Comparison of ENCODE assay signal across 22 cellular contexts in the genomic region with DNA sequence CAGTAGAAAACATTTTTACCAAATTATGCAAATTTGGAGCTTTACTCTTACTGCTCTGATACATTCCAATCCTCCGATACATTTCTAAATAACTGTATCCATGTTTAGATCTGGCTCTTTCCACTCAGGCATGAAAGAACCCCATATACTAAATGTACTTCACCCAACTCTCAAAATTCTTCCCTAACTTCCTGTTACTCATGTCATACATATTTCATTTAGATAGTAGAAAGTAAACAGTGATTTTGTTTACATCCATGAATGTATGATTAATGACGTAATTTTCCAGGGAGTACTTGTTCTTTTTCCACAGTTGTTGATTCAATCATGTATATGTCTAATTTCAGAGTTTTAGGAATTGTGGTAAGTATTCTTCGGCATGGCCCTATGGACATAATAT.
"Had no signal": no experiment of that assay in that cellular context is flagged by ENCODE, and none has a peak within 500 bp of the region (broad histone marks: within the 10 kb centered on the region; RNA-seq: fewer than 3 reads in every experiment).

No MANE protein-coding gene starts in this region.

- DNase-seq: activated CD4-positive, alpha-beta memory T cell treated with anti-CD3 and anti-CD28 coated beads for 36 hours; activated CD8-positive, alpha-beta memory T cell treated with anti-CD3 and anti-CD28 coated beads, Interleukin-2, amount 10 ng/mL, durations not matched to agents 7 days and 5 days; activated naive CD4-positive, alpha-beta T cell treated with anti-CD3 and anti-CD28 coated beads for 36 hours; activated naive CD8-positive, alpha-beta T cell treated with anti-CD3 and anti-CD28 coated beads, Interleukin-2, amount 50 U/mL, for 24 hours; activated T-cell treated with anti-CD3 and anti-CD28 coated beads, Interleukin-2, amount 50 U/mL, for 1 hour; dermis blood vessel endothelial cell; effector memory CD8-positive, alpha-beta T cell; left ventricle myocardium inferior; mesendoderm; occipital lobe; right cardiac atrium; small intestine; stimulated activated CD4-positive, alpha-beta T cell treated with anti-CD3 and anti-CD28 coated beads, Interleukin-4, amount 100 ng/mL, for 4 hours; stimulated activated CD8-positive, alpha-beta memory T cell treated with anti-CD3 and anti-CD28 coated beads, Interleukin-4, amount 100 ng/mL, for 48 hours; stimulated activated naive CD4-positive, alpha-beta T cell treated with Interleukin-2 at 50 U/mL for 16 hours; substantia nigra; T1000; WERI-Rb-1 had no signal

- H3K27me3 ChIP-seq: ascending aorta, tibial nerve had no signal

- H3K4me1 ChIP-seq: ascending aorta, breast epithelium, left ventricle myocardium inferior, prostate gland, tibial nerve had no signal

- ATAC-seq: activated CD8-positive, alpha-beta memory T cell treated with anti-CD3 and anti-CD28 coated beads, Interleukin-2, amount 10 ng/mL, durations not matched to agents 7 days and 5 days; activated naive CD8-positive, alpha-beta T cell treated with anti-CD3 and anti-CD28 coated beads, Interleukin-2, amount 50 U/mL, for 24 hours; effector memory CD8-positive, alpha-beta T cell; right cardiac atrium had no signal

- H3K4me3 ChIP-seq: ascending aorta, breast epithelium, left ventricle myocardium inferior, prostate gland, tibial nerve had no signal

- H3K9me3 ChIP-seq: ascending aorta, breast epithelium, prostate gland, tibial nerve had no signal

- H3K36me3 ChIP-seq: ascending aorta, breast epithelium, left ventricle myocardium inferior, prostate gland, tibial nerve, WERI-Rb-1 had no signal
